29 cellular contexts compared by ENCODE assay signal in genomic region chr16:72112452-72112792, GRCh38. TPM values are rescaled to one million over a fixed set of nuclear protein-coding genes. Genes with fewer than 3 reads are reported as not detected.
DNase-seq lines count a peak whose midpoint lies in the region; ATAC-seq, FAIRE-seq and TF ChIP-seq lines count a peak whose summit lies in the region.
"Had no signal": no experiment of that assay in that cellular context is flagged by ENCODE, and none has a peak within 500 bp of the region (broad histone marks: within the 10 kb centered on the region; RNA-seq: fewer than 3 reads in every experiment).

No MANE protein-coding gene starts in this region.

- POLR2A ChIA-PET in A549 (lab: Yijun Ruan, JAX): interaction anchor here (0.8 kb wide), 1 partner anchor 19 kb away, joined by 3 read pairs; the partner anchor contains the start of genes DHX38 and TXNL4B
- POLR2A ChIA-PET in endothelial cell of umbilical vein (lab: Charles Lee): no interaction called here

- no peak for TF ChIP-seq EP300 in A549 (IDR thresholded peaks at IDR 0.05)

- no peaks in the 10 kb centered on the region for H3K9me3 Mint-ChIP-seq in stimulated activated naive CD8-positive, alpha-beta T cell treated with anti-CD3 and anti-CD28 coated beads, Interleukin-15, amount 100 ng/mL, for 72 hours
- no peaks in the 10 kb centered on the region for H3K9me3 Mint-ChIP-seq in GM23338
- H3K9me3 Mint-ChIP-seq: HFFc6 had no signal

- H4K20me1 ChIP-seq in endothelial cell of umbilical vein (replicated peaks; ENCODE audit: control insufficient read depth, extremely low read depth, insufficient read depth, low read length) (no peaks in the 10 kb centered on the region), GM23338 (replicated peaks; ENCODE audit: insufficient read depth) (no peaks in the 10 kb centered on the region)

- TF ChIP-seq CTCF in A549 (IDR thresholded peaks at IDR 0.05) (no peak), endothelial cell of umbilical vein (IDR thresholded peaks at IDR 0.05; ENCODE audit: extremely low read depth in 1 of 2, insufficient read depth in 1 of 2, low read depth in 1 of 2, low read length in 2 of 2) (no peak), omental fat pad (IDR thresholded peaks at IDR 0.05) (no peak), GM23338 (conservative IDR thresholded peaks at IDR 0.05; ENCODE audit: low read depth in 2 of 2) (no peak)

- ATAC-seq in A549: peak; percentile 9 to 14; a peak in 1 of 6 replicates
- peak; percentile 10 for ATAC-seq in omental fat pad (ENCODE audit: low FRiP score)
- ATAC-seq in stimulated activated naive CD8-positive, alpha-beta T cell treated with anti-CD3 and anti-CD28 coated beads, Interleukin-15, amount 100 ng/mL, for 72 hours: no peak
- no peak for ATAC-seq in GM23338
- no peak for ATAC-seq in HG03039 (IDR thresholded peaks at IDR 0.05; ENCODE audit: unreplicated experiment)

- H3K27me3 Mint-ChIP-seq in stimulated activated naive CD8-positive, alpha-beta T cell treated with anti-CD3 and anti-CD28 coated beads, Interleukin-15, amount 100 ng/mL, for 72 hours: no peaks in the 10 kb centered on the region
- H3K27me3 Mint-ChIP-seq in GM23338 (ENCODE audit: insufficient read depth, low read depth, poor library complexity): peaks cover 2% of the 10 kb centered on the region
- H3K27me3 Mint-ChIP-seq: CD4-positive, alpha-beta memory T cell had no signal

- H3K79me2 ChIP-seq in endothelial cell of umbilical vein (ENCODE audit: control insufficient read depth, insufficient read depth, low read length): no peaks in the 10 kb centered on the region
- no peaks in the 10 kb centered on the region for H3K79me2 ChIP-seq in GM23338 (replicated peaks; ENCODE audit: insufficient read depth)

- H3K27me3 ChIP-seq in HUES6 (ENCODE audit: control insufficient read depth, insufficient read depth, low read length): no peaks in the 10 kb centered on the region
- no peaks in the 10 kb centered on the region for H3K27me3 ChIP-seq in endothelial cell of umbilical vein (ENCODE audit: control insufficient read depth in 2 of 2, insufficient read depth in 2 of 2, low read length in 2 of 2)
- no peaks in the 10 kb centered on the region for H3K27me3 ChIP-seq in GM23338 (ENCODE audit: insufficient read depth)
- H3K27me3 ChIP-seq: BLaER1 treated with 17β-estradiol and CSF1 and Interleukin-3, amounts not matched to agents 10 nM and 100 nM had no signal

- no peak overlapping the region for H2AFZ ChIP-seq in endothelial cell of umbilical vein (ENCODE audit: low read depth, low read length)
- no peak overlapping the region for H2AFZ ChIP-seq in GM23338
- H2AFZ ChIP-seq: GM23248 had no signal

- intact Hi-C loops in endothelial cell of umbilical vein (cut with micrococcal nuclease): no loop called here

- TF ChIP-seq RAD21 in A549 (conservative IDR thresholded peaks at IDR 0.05 in 1 of 2, IDR thresholded peaks at IDR 0.05 in 1 of 2): no peak

- H3K4me3 Mint-ChIP-seq in stimulated activated naive CD8-positive, alpha-beta T cell treated with anti-CD3 and anti-CD28 coated beads, Interleukin-15, amount 100 ng/mL, for 72 hours: no peak overlapping the region
- H3K4me3 Mint-ChIP-seq in GM23338: no peak overlapping the region
- H3K4me3 Mint-ChIP-seq: CD4-positive, alpha-beta memory T cell; HFFc6 had no signal

- peaks cover 57% of the 10 kb centered on the region for H3K36me3 ChIP-seq in HUES6 (ENCODE audit: control insufficient read depth, insufficient read depth, low read length)
- H3K36me3 ChIP-seq in endothelial cell of umbilical vein (ENCODE audit: control insufficient read depth in 2 of 2, extremely low read depth in 1 of 2, insufficient read depth in 2 of 2, low read length in 2 of 2): peaks cover 18 to 45% of the 10 kb centered on the region in 2 experiments
- H3K36me3 ChIP-seq in GM23338 (ENCODE audit: insufficient read depth): peaks cover 26% of the 10 kb centered on the region

- 92% methylated on average over 8 of the region's 15 CpGs for WGBS in A549 (ENCODE audit: missing lambda C conversion rate)

- H3F3A ChIP-seq in GM23338 (replicated peaks; ENCODE audit: low read depth): no peaks in the 10 kb centered on the region

- no peaks in the 10 kb centered on the region for H3K9me3 ChIP-seq in A549
- no peaks in the 10 kb centered on the region for H3K9me3 ChIP-seq in HUES6 (ENCODE audit: control insufficient read depth, insufficient read depth, low read depth, low read length)
- H3K9me3 ChIP-seq in endothelial cell of umbilical vein (replicated peaks; ENCODE audit: control insufficient read depth, insufficient read depth, low read length): no peaks in the 10 kb centered on the region
- H3K9me3 ChIP-seq: HAP-1 had no signal

- DNase-seq in A549 (ENCODE audit: low read depth in 1 of 2, low spot score in 1 of 2) (no peak), endothelial cell of umbilical vein (ENCODE audit: low read depth, low spot score) (no peak), omental fat pad (ENCODE audit: low spot score) (no peak), GM23338 (ENCODE audit: low spot score) (no peak)
- no peak for DNase-seq in stimulated activated naive CD8-positive, alpha-beta T cell treated with anti-CD3 and anti-CD28 coated beads, Interleukin-15, amount 100 ng/mL, for 72 hours
- DNase-seq: AML-193; CD4-positive, alpha-beta memory T cell; COR-L47; DMS53; GM23248; HFFc6; Kasumi-1; MV-4-11; NCI-H2029; NCI-H2227 treated with DMSO at 0.1 percent for 48 hours; NCI-H526 treated with DMSO at 0.1 percent for 48 hours; RPMI8226; SHP77 had no signal

- H3K9me2 ChIP-seq in GM23338 (ENCODE audit: insufficient read depth): no peaks in the 10 kb centered on the region

- no peak overlapping the region for H3K27ac Mint-ChIP-seq in stimulated activated naive CD8-positive, alpha-beta T cell treated with anti-CD3 and anti-CD28 coated beads, Interleukin-15, amount 100 ng/mL, for 72 hours
- H3K27ac Mint-ChIP-seq in GM23338: no peak overlapping the region
- H3K27ac Mint-ChIP-seq: CD4-positive, alpha-beta memory T cell; HFFc6 had no signal

- dilution Hi-C loops in endothelial cell of umbilical vein (cut with MboI; ENCODE audit: extremely low pct_ligation_motif_present, low sequenced_read_pairs): no loop called here

- H3K36me3 Mint-ChIP-seq in GM23338 (ENCODE audit: low read depth): peaks cover 55% of the 10 kb centered on the region

- no peaks in the 10 kb centered on the region for H3K4me1 Mint-ChIP-seq in stimulated activated naive CD8-positive, alpha-beta T cell treated with anti-CD3 and anti-CD28 coated beads, Interleukin-15, amount 100 ng/mL, for 72 hours
- no peaks in the 10 kb centered on the region for H3K4me1 Mint-ChIP-seq in GM23338
- H3K4me1 Mint-ChIP-seq: CD4-positive, alpha-beta memory T cell had no signal

- H3K4me3 ChIP-seq in A549 (no peak overlapping the region), HUES6 (ENCODE audit: low read depth, low read length) (no peak overlapping the region), endothelial cell of umbilical vein (replicated peaks in 1 of 3; ENCODE audit: insufficient read depth in 1 of 3, low read depth in 1 of 3, low read length in 3 of 3) (no peak overlapping the region), GM23338 (no peak overlapping the region)
- H3K4me3 ChIP-seq: BLaER1 treated with 17β-estradiol and CSF1 and Interleukin-3, amounts not matched to agents 10 nM and 100 nM; GM23248; HAP-1 had no signal

- TSS peak; percentile 50 for BruUV-seq in endothelial cell of umbilical vein (replicated peaks; lab: Mats Ljungman, UMichigan)

- H3K9ac ChIP-seq in HUES6 (ENCODE audit: low read length) (peak overlapping the region; percentile 50), endothelial cell of umbilical vein (replicated peaks; ENCODE audit: extremely low read depth, insufficient read depth, low read length) (no peak overlapping the region)
- H3K9ac ChIP-seq: BLaER1 treated with 17β-estradiol and CSF1 and Interleukin-3, amounts not matched to agents 10 nM and 100 nM; GM23248 had no signal

- no peak for FAIRE-seq in A549 (lab: Jason Lieb, UNC)
- no peak for FAIRE-seq in endothelial cell of umbilical vein (lab: Jason Lieb, UNC)
- FAIRE-seq: G401.6 had no signal

- H3K4me2 ChIP-seq in A549: no peak overlapping the region
- H3K4me2 ChIP-seq in endothelial cell of umbilical vein (ENCODE audit: insufficient read depth, low read length): no peak overlapping the region
- no peak overlapping the region for H3K4me2 ChIP-seq in GM23338
- H3K4me2 ChIP-seq: BLaER1 treated with 17β-estradiol and CSF1 and Interleukin-3, amounts not matched to agents 10 nM and 100 nM had no signal

- CTCF ChIA-PET in A549 (lab: Yijun Ruan, JAX) (interaction anchor here (1.0 to 2.3 kb wide), 2 partner anchors 9 to 12 kb away, joined by 3 to 11 read pairs; no protein-coding TSS in a partner anchor), endothelial cell of umbilical vein (lab: Charles Lee) (no interaction called here)

- no peaks in the 10 kb centered on the region for H3K4me1 ChIP-seq in A549
- H3K4me1 ChIP-seq in HUES6 (ENCODE audit: control insufficient read depth, insufficient read depth, low read length): no peaks in the 10 kb centered on the region; the same call in 1 of the 2 replicates
- no peaks in the 10 kb centered on the region for H3K4me1 ChIP-seq in endothelial cell of umbilical vein (ENCODE audit: control insufficient read depth, extremely low read depth, insufficient read depth, low read length)
- H3K4me1 ChIP-seq in GM23338 (ENCODE audit: insufficient read depth): no peaks in the 10 kb centered on the region
- H3K4me1 ChIP-seq: BLaER1 treated with 17β-estradiol and CSF1 and Interleukin-3, amounts not matched to agents 10 nM and 100 nM; HAP-1 had no signal

- H3K9me1 ChIP-seq in endothelial cell of umbilical vein (replicated peaks; ENCODE audit: control insufficient read depth, extremely low read depth, insufficient read depth, low read length): no peaks in the 10 kb centered on the region

- TF ChIP-seq POLR2A in A549 (IDR thresholded peaks at IDR 0.05; ENCODE audit: low read length) (no peak), endothelial cell of umbilical vein (IDR thresholded peaks at IDR 0.05; ENCODE audit: low read depth, low read length) (no peak)

- H3K27ac ChIP-seq in A549 (no peak overlapping the region), HUES6 (ENCODE audit: low read depth, low read length) (peak overlapping the region; percentile 60; the same call in 1 of the 2 replicates), endothelial cell of umbilical vein (ENCODE audit: insufficient read depth, low read depth, low read length) (no peak overlapping the region), GM23338 (ENCODE audit: low read depth) (no peak overlapping the region)
- H3K27ac ChIP-seq: BLaER1 treated with 17β-estradiol and CSF1 and Interleukin-3, amounts not matched to agents 10 nM and 100 nM; GM23248; HL-60 had no signal

RNA-seq across cellular contexts. Expression of gene DHX38, which starts 18.8 kb away (rescaled TPM):
- polyA plus RNA-seq in A549 (2011; rRNA removed) (37.4 and 41.9 TPM in 2 replicates), A549 (2017; fragmentation: RNase III; extraction: RNeasy Plus Mini Kit Qiagen cat#74134 plus additional on column Dnase treatment) (72.8 to 85.4 TPM (median 80.6 TPM) in 3 replicates), endothelial cell of umbilical vein (39.7 and 47.3 TPM in 2 replicates), GM23338 (2016; fragmentation: Nextera tagmentation; extraction: Ambion mirVana) (31.4 and 32.9 TPM in 2 replicates)
- 55.6 and 57.2 TPM in 2 replicates for polyA plus RNA-seq in A549 (2012; cell fraction: cytosol; rRNA removed)
- 191 and 225 TPM in 2 replicates for polyA plus RNA-seq in A549 (2012; cell fraction: nucleus; rRNA removed)
- polyA minus RNA-seq in A549 (2011; rRNA and poly(A)+ RNA removed): 76.9 and 87.2 TPM in 2 replicates
- total RNA-seq in endothelial cell of umbilical vein (78.4 and 78.6 TPM in 2 replicates), omental fat pad (10 to 100 TPM; 39.8 to 79.5 (median 56.5) TPM)
- 43.0 and 45.1 TPM in 2 replicates for polyA plus RNA-seq in endothelial cell of umbilical vein (2011; cell fraction: cytosol; rRNA removed)
- polyA plus RNA-seq in endothelial cell of umbilical vein (2011; cell fraction: nucleus; rRNA removed): 191 and 228 TPM in 2 replicates
- polyA plus RNA-seq in endothelial cell of umbilical vein (2012): 57.8 and 70.6 TPM in 2 replicates
- polyA minus RNA-seq in endothelial cell of umbilical vein: 101 and 137 TPM in 2 replicates
- 47.9 TPM for polyA minus RNA-seq in endothelial cell of umbilical vein (2011; cell fraction: cytosol; rRNA and poly(A)+ RNA removed)
- polyA minus RNA-seq in endothelial cell of umbilical vein (2011; cell fraction: nucleus; rRNA and poly(A)+ RNA removed): 61.7 and 65.9 TPM in 2 replicates
- 34.2 and 46.4 TPM in 2 replicates for total RNA-seq in GM23338 (2014; rRNA removed; shearing (Covaris generic))

RNA-seq across cellular contexts. Expression of gene TXNL4B, which starts 19.0 kb away (rescaled TPM):
- polyA plus RNA-seq in A549 (2011; rRNA removed): 22.7 and 32.7 TPM in 2 replicates
- 10.2 and 11.4 TPM in 2 replicates for polyA plus RNA-seq in A549 (2012; cell fraction: cytosol; rRNA removed)
- polyA plus RNA-seq in A549 (2012; cell fraction: nucleus; rRNA removed): 5.7 and 7.7 TPM in 2 replicates
- 15.7 to 17.9 TPM (median 16.4 TPM) in 3 replicates for polyA plus RNA-seq in A549 (2017; fragmentation: RNase III; extraction: RNeasy Plus Mini Kit Qiagen cat#74134 plus additional on column Dnase treatment)
- 6.9 and 7.3 TPM in 2 replicates for polyA minus RNA-seq in A549 (2011; rRNA and poly(A)+ RNA removed)
- total RNA-seq in endothelial cell of umbilical vein: 11.7 and 12.7 TPM in 2 replicates
- polyA plus RNA-seq in endothelial cell of umbilical vein: 8.7 and 10.0 TPM in 2 replicates
- polyA plus RNA-seq in endothelial cell of umbilical vein (2011; cell fraction: cytosol; rRNA removed): 9.5 and 10.7 TPM in 2 replicates
- polyA plus RNA-seq in endothelial cell of umbilical vein (2011; cell fraction: nucleus; rRNA removed): 8.0 and 9.6 TPM in 2 replicates
- polyA plus RNA-seq in endothelial cell of umbilical vein (2012): 7.0 and 17.6 TPM in 2 replicates
- polyA minus RNA-seq in endothelial cell of umbilical vein: 3.8 and 4.7 TPM in 2 replicates
- polyA minus RNA-seq in endothelial cell of umbilical vein (2011; cell fraction: cytosol; rRNA and poly(A)+ RNA removed): 8.6 TPM
- 4.7 and 6.3 TPM in 2 replicates for polyA minus RNA-seq in endothelial cell of umbilical vein (2011; cell fraction: nucleus; rRNA and poly(A)+ RNA removed)
- total RNA-seq in omental fat pad: 10 to 100 TPM in 3 of 4 donors, 1 to 10 TPM in 1; 8.1 to 16.9 (median 15.1) TPM
- total RNA-seq in GM23338 (2014; rRNA removed; shearing (Covaris generic)): 8.9 and 9.0 TPM in 2 replicates
- 3.7 and 4.6 TPM in 2 replicates for polyA plus RNA-seq in GM23338 (2016; fragmentation: Nextera tagmentation; extraction: Ambion mirVana)

RNA-seq across cellular contexts. Expression of gene HPR, which starts 49.4 kb away (rescaled TPM):
- polyA plus RNA-seq in A549 (2011; rRNA removed): not detected in 2 replicates
- polyA plus RNA-seq in A549 (2012; cell fraction: cytosol; rRNA removed): not detected in 2 replicates
- polyA plus RNA-seq in A549 (2012; cell fraction: nucleus; rRNA removed): not detected in 2 replicates
- not detected in 3 replicates for polyA plus RNA-seq in A549 (2017; fragmentation: RNase III; extraction: RNeasy Plus Mini Kit Qiagen cat#74134 plus additional on column Dnase treatment)
- polyA minus RNA-seq in A549 (2011; rRNA and poly(A)+ RNA removed): not detected in 2 replicates
- not detected in 2 replicates for total RNA-seq in endothelial cell of umbilical vein
- not detected in 2 replicates for polyA plus RNA-seq in endothelial cell of umbilical vein
- not detected in 2 replicates for polyA plus RNA-seq in endothelial cell of umbilical vein (2011; cell fraction: cytosol; rRNA removed)
- polyA plus RNA-seq in endothelial cell of umbilical vein (2011; cell fraction: nucleus; rRNA removed): not detected in 2 replicates
- not detected in 2 replicates for polyA plus RNA-seq in endothelial cell of umbilical vein (2012)
- polyA minus RNA-seq in endothelial cell of umbilical vein: not detected in 2 replicates
- polyA minus RNA-seq in endothelial cell of umbilical vein (2011; cell fraction: cytosol; rRNA and poly(A)+ RNA removed): not detected
- polyA minus RNA-seq in endothelial cell of umbilical vein (2011; cell fraction: nucleus; rRNA and poly(A)+ RNA removed): not detected in 2 replicates
- 10 to 100 TPM in 1 of 4 donors, 1 to 10 TPM in 3; 3.0 to 11.2 (median 3.4) TPM for total RNA-seq in omental fat pad
- total RNA-seq in GM23338 (2014; rRNA removed; shearing (Covaris generic)): not detected in 2 replicates
- not detected in 2 replicates for polyA plus RNA-seq in GM23338 (2016; fragmentation: Nextera tagmentation; extraction: Ambion mirVana)
- total RNA-seq: A172; CD4-positive, alpha-beta memory T cell; Daoy; GM23248; HFFc6; M059J; NCI-H460; SK-MEL-5 had no signal
- polyA plus RNA-seq: CD4-positive, alpha-beta memory T cell; GM23248 had no signal

RNA-seq across cellular contexts. Expression of gene HP, which starts 58.1 kb away (rescaled TPM):
- polyA plus RNA-seq in A549 (2011; rRNA removed): 0.23 and 0.28 TPM in 2 replicates
- not detected in 2 replicates for polyA plus RNA-seq in A549 (2012; cell fraction: cytosol; rRNA removed)
- polyA plus RNA-seq in A549 (2012; cell fraction: nucleus; rRNA removed): 0.15 and 0.22 TPM in 2 replicates
- polyA plus RNA-seq in A549 (2017; fragmentation: RNase III; extraction: RNeasy Plus Mini Kit Qiagen cat#74134 plus additional on column Dnase treatment): not detected in 3 replicates
- polyA minus RNA-seq in A549 (2011; rRNA and poly(A)+ RNA removed): 1.3 TPM in 1 of 2 replicates, not detected in the other
- total RNA-seq in endothelial cell of umbilical vein: not detected in 2 replicates
- not detected in 2 replicates for polyA plus RNA-seq in endothelial cell of umbilical vein
- polyA plus RNA-seq in endothelial cell of umbilical vein (2011; cell fraction: cytosol; rRNA removed): not detected in 2 replicates
- polyA plus RNA-seq in endothelial cell of umbilical vein (2011; cell fraction: nucleus; rRNA removed): not detected in 2 replicates
- not detected in 2 replicates for polyA plus RNA-seq in endothelial cell of umbilical vein (2012)
- polyA minus RNA-seq in endothelial cell of umbilical vein: not detected in 2 replicates
- not detected for polyA minus RNA-seq in endothelial cell of umbilical vein (2011; cell fraction: cytosol; rRNA and poly(A)+ RNA removed)
- polyA minus RNA-seq in endothelial cell of umbilical vein (2011; cell fraction: nucleus; rRNA and poly(A)+ RNA removed): not detected in 2 replicates
- 1,000 to 10,000 TPM in 2 of 4 donors, 100 to 1,000 TPM in 1, 10 to 100 TPM in 1; 48.9 to 4,795 (median 1,381) TPM for total RNA-seq in omental fat pad
- not detected in 2 replicates for total RNA-seq in GM23338 (2014; rRNA removed; shearing (Covaris generic))
- polyA plus RNA-seq in GM23338 (2016; fragmentation: Nextera tagmentation; extraction: Ambion mirVana): 0.26 and 0.43 TPM in 2 replicates
- total RNA-seq: A172; CD4-positive, alpha-beta memory T cell; Daoy; GM23248; HFFc6; M059J; NCI-H460; SK-MEL-5 had no signal
- polyA plus RNA-seq: CD4-positive, alpha-beta memory T cell; GM23248 had no signal

RNA-seq across cellular contexts. Expression of gene PMFBP1, which starts 59.5 kb away (rescaled TPM):
- polyA plus RNA-seq in A549 (2011; rRNA removed): 0.22 and 0.37 TPM in 2 replicates
- polyA plus RNA-seq in A549 (2012; cell fraction: cytosol; rRNA removed): 0.03 and 0.06 TPM in 2 replicates
- polyA plus RNA-seq in A549 (2012; cell fraction: nucleus; rRNA removed): 0.11 and 0.31 TPM in 2 replicates
- 0.05 to 0.20 TPM (median 0.16 TPM) in 3 replicates for polyA plus RNA-seq in A549 (2017; fragmentation: RNase III; extraction: RNeasy Plus Mini Kit Qiagen cat#74134 plus additional on column Dnase treatment)
- polyA minus RNA-seq in A549 (2011; rRNA and poly(A)+ RNA removed): 0.58 and 0.97 TPM in 2 replicates
- 0.42 TPM in 1 of 2 replicates, not detected in the other for total RNA-seq in endothelial cell of umbilical vein
- polyA plus RNA-seq in endothelial cell of umbilical vein: 0.12 and 0.14 TPM in 2 replicates
- polyA plus RNA-seq in endothelial cell of umbilical vein (2011; cell fraction: cytosol; rRNA removed): 0.01 and 0.04 TPM in 2 replicates
- polyA plus RNA-seq in endothelial cell of umbilical vein (2011; cell fraction: nucleus; rRNA removed): 1.1 and 1.3 TPM in 2 replicates
- 0.49 and 0.71 TPM in 2 replicates for polyA plus RNA-seq in endothelial cell of umbilical vein (2012)
- 0.72 TPM in 1 of 2 replicates, not detected in the other for polyA minus RNA-seq in endothelial cell of umbilical vein
- polyA minus RNA-seq in endothelial cell of umbilical vein (2011; cell fraction: cytosol; rRNA and poly(A)+ RNA removed): 1.1 TPM
- 0.43 and 0.82 TPM in 2 replicates for polyA minus RNA-seq in endothelial cell of umbilical vein (2011; cell fraction: nucleus; rRNA and poly(A)+ RNA removed)
- 1 to 10 TPM in 2 of 4 donors, under 1 TPM in 2; 0.13 to 1.4 (median 0.98) TPM for total RNA-seq in omental fat pad
- 1.3 and 2.6 TPM in 2 replicates for total RNA-seq in GM23338 (2014; rRNA removed; shearing (Covaris generic))
- 1.5 and 3.3 TPM in 2 replicates for polyA plus RNA-seq in GM23338 (2016; fragmentation: Nextera tagmentation; extraction: Ambion mirVana)
- total RNA-seq: GM23248, SK-MEL-5 had no signal
- polyA plus RNA-seq: CD4-positive, alpha-beta memory T cell; GM23248 had no signal

Comparison
In these comparisons a context has a peak if more than half of its experiments do, and no peak if none do; other contexts are left out.
1. ATAC-seq: peak in A549 (2 of 2) and omental fat pad (single experiment); none in stimulated activated naive CD8-positive, alpha-beta T cell treated with anti-CD3 and anti-CD28 coated beads, Interleukin-15, amount 100 ng/mL, for 72 hours (single experiment), GM23338 (single experiment) and HG03039 (single experiment).